Comparison of ENCODE assay signal across 1 cellular context in genomic region chr4:102918859-102919258, GRCh38.
TF ChIP-seq lines count a peak whose summit lies in the region.

No MANE protein-coding gene starts in this region.

TF ChIP-seq in K562, 482 proteins besides CTCF, POLR2A, EP300 and RAD21 (continued from another document):
- no peak for TF ChIP-seq E4F1 (CRISPR knock-in tag; IDR thresholded peaks at IDR 0.05; ENCODE audit: borderline replicate concordance)
- TF ChIP-seq ZNF347 (CRISPR knock-in tag; IDR thresholded peaks at IDR 0.05; ENCODE audit: low read depth): no peak
